19 cellular contexts compared by ENCODE assay signal in the genomic region with DNA sequence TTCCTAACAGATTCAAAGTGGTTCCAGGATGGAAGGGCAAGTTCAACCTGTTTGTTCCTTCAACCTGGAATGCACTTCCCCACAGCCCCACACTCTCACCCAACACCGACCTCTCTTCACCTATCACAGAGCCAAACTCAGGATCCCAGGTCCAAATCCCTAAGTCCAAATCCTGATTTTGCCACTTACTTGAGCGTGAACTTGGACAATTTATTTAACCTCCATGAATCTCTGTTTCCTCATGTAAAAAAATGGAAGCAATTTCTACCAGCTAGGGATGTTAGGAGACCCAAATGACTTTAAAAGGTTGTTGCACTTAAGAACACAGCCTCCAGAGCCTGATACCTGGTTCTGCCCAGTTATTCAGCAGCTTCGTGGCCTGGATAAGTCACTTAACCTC. TPM values are rescaled to one million over a fixed set of nuclear protein-coding genes. Genes with fewer than 3 reads are reported as not detected.
"Had no signal": no experiment of that assay in that cellular context is flagged by ENCODE, and none has a peak within 500 bp of the region (broad histone marks: within the 10 kb centered on the region; RNA-seq: fewer than 3 reads in every experiment).

No MANE protein-coding gene starts in this region.

- H3K9me3 Mint-ChIP-seq: activated naive CD4-positive, alpha-beta T cell treated with anti-CD3 and anti-CD28 coated beads for 36 hours; mesothelial cell of epicardium had no signal

- ATAC-seq: esophagus mucosa had no signal

- H3K27ac ChIP-seq: dorsolateral prefrontal cortex, thoracic aorta had no signal

- DNase-seq: activated CD4-positive, CD25-positive, alpha-beta regulatory T cell treated with anti-CD3 and anti-CD28 coated beads, Interleukin-2, amount 50 U/mL, for 72 hours; activated naive CD4-positive, alpha-beta T cell treated with anti-CD3 and anti-CD28 coated beads for 36 hours; hypothalamus; stimulated activated CD4-positive, alpha-beta T cell treated with anti-CD3 and anti-CD28 coated beads, Interleukin-12 subunit alpha, Interleukin-12 subunit beta, amount 100 ng/mL, for 4 hours; stimulated activated CD4-positive, alpha-beta T cell treated with anti-CD3 and anti-CD28 coated beads, Interleukin-2, amount 100 ng/mL, for 24 hours; stomach had no signal

- H3K9ac ChIP-seq: parathyroid adenoma had no signal

- H3K27me3 ChIP-seq: stomach had no signal

- H3K4me1 ChIP-seq: parathyroid adenoma had no signal

- FAIRE-seq: astrocyte, bronchial epithelial cell had no signal

- H3K36me3 Mint-ChIP-seq: mesothelial cell of epicardium had no signal

- H3K36me3 ChIP-seq: stomach, thoracic aorta had no signal

- H3K27ac Mint-ChIP-seq: activated naive CD4-positive, alpha-beta T cell treated with anti-CD3 and anti-CD28 coated beads for 36 hours; activated T-helper 2 cell treated with anti-CD3 and anti-CD28 coated beads, Interferon-gamma antibody, Interleukin-2, Interleukin-4, amounts not matched to agents 10 μg/mL and 5 μg/mL and 100 μg/mL, durations not matched to agents 14 hours and 24 hours and 36 hours; mesothelial cell of epicardium; T-helper 2 cell treated with Interferon-gamma antibody and Interleukin-4, amounts not matched to agents 5 μg/mL and 100 μg/mL, for 36 hours had no signal

- H3K79me2 ChIP-seq: parathyroid adenoma had no signal

- H2AFZ ChIP-seq: parathyroid adenoma had no signal

- H3K4me3 Mint-ChIP-seq: activated naive CD4-positive, alpha-beta T cell treated with anti-CD3 and anti-CD28 coated beads for 36 hours; mesothelial cell of epicardium; T-helper 2 cell treated with Interferon-gamma antibody and Interleukin-4, amounts not matched to agents 5 μg/mL and 100 μg/mL, for 36 hours had no signal

- H3K4me3 ChIP-seq: dorsolateral prefrontal cortex, lung, stomach, thoracic aorta had no signal

- H3K9me3 ChIP-seq: stomach, thoracic aorta had no signal

RNA-seq across cellular contexts. Expression of a gene that starts 5.4 kb away (rescaled TPM):
- total RNA-seq: activated naive CD4-positive, alpha-beta T cell treated with anti-CD3 and anti-CD28 coated beads for 36 hours; activated T-helper 2 cell treated with anti-CD3 and anti-CD28 coated beads, Interferon-gamma antibody, Interleukin-2, Interleukin-4, amounts not matched to agents 10 μg/mL and 5 μg/mL and 100 μg/mL, durations not matched to agents 14 hours and 24 hours and 36 hours; astrocyte; bronchial epithelial cell; cerebellum; dorsolateral prefrontal cortex; esophagus mucosa; glomerular endothelial cell; lung; mesothelial cell of epicardium; thoracic aorta; urinary bladder had no signal
- polyA plus RNA-seq: lung, stomach, urinary bladder had no signal
